ENCODE assay signal across 1 cellular context in the genomic region with DNA sequence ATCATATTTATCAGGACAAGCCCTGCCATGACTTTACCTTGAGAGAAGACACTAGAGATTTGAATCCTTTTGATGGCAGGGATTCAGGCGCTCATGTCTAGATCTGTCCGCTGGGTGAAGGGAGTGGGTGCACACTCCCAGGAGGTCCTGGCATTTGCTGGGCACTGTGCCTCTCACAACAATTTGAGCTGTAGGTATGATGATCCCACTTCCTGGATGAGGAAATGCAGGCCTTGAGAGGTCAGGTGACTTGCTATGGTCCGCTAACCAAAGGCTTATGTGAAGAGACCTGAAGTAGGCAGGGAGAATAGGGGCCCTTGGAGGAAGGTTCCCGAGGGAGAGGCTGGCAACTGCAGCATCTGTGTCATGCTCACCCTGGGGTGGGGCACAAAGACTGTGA.
TF ChIP-seq lines count a peak whose summit lies in the region.

No MANE protein-coding gene starts in this region.

TF ChIP-seq in H1, 55 proteins besides CTCF, POLR2A, EP300 and RAD21:
- TF ChIP-seq JUND (IDR thresholded peaks at IDR 0.05; ENCODE audit: low read length), result no peak
TF ChIP-seq in H1: peak in this region for 0.
